8 cellular contexts compared by ENCODE assay signal in the genomic region with DNA sequence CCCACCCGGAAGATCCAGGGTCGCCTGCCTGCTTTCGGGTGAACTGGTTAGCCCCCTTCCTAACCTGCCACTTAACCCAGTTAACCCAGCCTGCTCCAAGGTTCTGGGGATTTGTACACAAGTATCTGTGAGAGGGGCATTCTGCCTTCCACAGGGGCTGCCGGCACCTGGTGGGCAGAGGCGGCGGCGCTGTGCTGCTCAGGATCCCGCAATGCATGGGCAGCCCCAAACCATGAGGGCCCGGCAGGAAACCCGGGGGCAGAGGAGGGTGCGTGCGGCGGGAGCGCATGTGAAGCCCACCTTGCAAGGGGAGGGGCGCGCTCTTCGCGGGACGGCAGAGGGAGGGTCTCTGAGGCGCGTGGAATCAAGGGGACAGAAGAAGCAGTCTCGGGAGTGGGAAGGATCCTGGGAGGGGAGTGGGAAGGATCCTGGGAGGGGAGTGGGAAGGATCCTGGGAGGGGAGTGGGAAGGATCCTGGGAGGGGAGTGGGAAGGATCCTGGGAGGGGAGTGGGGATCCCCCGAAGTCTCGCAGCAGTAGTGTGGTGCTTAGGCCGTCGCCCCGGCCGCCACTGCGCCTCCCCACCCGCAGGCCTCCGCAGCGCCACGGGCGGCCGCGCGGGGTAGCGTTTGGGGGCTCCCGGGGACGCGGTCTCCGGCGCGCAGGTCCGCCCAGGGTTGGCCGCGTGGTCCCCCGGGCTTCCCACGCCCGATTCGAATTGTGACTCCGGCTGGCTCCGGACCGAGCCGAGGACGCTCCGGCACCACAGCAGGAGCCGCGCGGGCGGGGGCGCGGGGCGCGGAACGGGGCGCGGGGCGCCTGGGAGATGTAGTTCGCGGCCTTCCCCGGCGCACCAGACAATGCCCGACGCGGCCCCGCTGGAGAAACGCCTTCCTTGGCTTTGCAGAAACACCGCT. TPM values are rescaled to one million over a fixed set of nuclear protein-coding genes. Genes with fewer than 3 reads are reported as not detected.
A peak's percentile ranks its signal among the peaks of the same experiment; 100 is the strongest.
DNase-seq lines count a peak whose midpoint lies in the region; TF ChIP-seq lines count a peak whose summit lies in the region.

No MANE protein-coding gene starts in this region.

- no peak overlapping the region for H3K27ac ChIP-seq in HL-60 (replicated peaks)
- H3K27ac ChIP-seq in temporal lobe (ENCODE audit: low read depth, low read length) = peak overlapping the region; percentile 45

- peaks cover 12% of the 10 kb centered on the region for H3K27me3 ChIP-seq in HL-60 (ENCODE audit: insufficient read depth, poor library complexity, severe bottlenecking)

- peak overlapping the region; percentile 37 for H3K4me3 ChIP-seq in HL-60 (replicated peaks; ENCODE audit: insufficient read depth, low read length)

- intact Hi-C loops in head of caudate nucleus (cut with DNase I) = loop anchor here (5.0 kb wide), 1 partner anchor 58 kb away; the partner anchor contains the start of gene CRIP2

- peak; percentile 32 for TF ChIP-seq CTCF in HL-60 (IDR thresholded peaks at IDR 0.05; ENCODE audit: insufficient read depth, low read length)

- DNase-seq in NCI-H187 (lab: John Stamatoyannopoulos, UW) (peak; percentile 30 to 54), NCI-H187 treated with DMSO at 0.1 percent for 48 hours (lab: John Stamatoyannopoulos, UW) (no peak), HL-60 (ENCODE audit: low read depth in 1 of 2, low spot score in 1 of 2) (peak; percentile 59 to 66), RPMI7951 (ENCODE audit: low read depth) (peak; percentile 38), head of caudate nucleus (peak; percentile 51 to 91 (median 84)), occipital lobe (lab: John Stamatoyannopoulos, UW) (peak; percentile 78)
- peak; percentile 78 for DNase-seq in activated naive CD4-positive, alpha-beta T cell treated with anti-CD3 and anti-CD28 coated beads, Interleukin-2, amount 50 U/mL, for 16 hours

RNA-seq across cellular contexts. Expression of gene MTA1, which starts 4.9 kb away (rescaled TPM):
- 15.3 and 18.4 TPM in 2 replicates for total RNA-seq in RPMI7951 (2014; rRNA removed; shearing (Covaris generic))
- total RNA-seq in occipital lobe (37.0 TPM), temporal lobe (48.9 TPM)

RNA-seq across cellular contexts. Expression of gene TEX22, which starts 16.4 kb away (rescaled TPM):
- total RNA-seq in RPMI7951 (2014; rRNA removed; shearing (Covaris generic)) = not detected in 2 replicates
- total RNA-seq in occipital lobe (0.31 TPM), temporal lobe (0.25 TPM)

RNA-seq across cellular contexts. Expression of gene CRIP2, which starts 59.9 kb away (rescaled TPM):
- 120 and 146 TPM in 2 replicates for total RNA-seq in RPMI7951 (2014; rRNA removed; shearing (Covaris generic))
- total RNA-seq in occipital lobe = 70.2 TPM
- 94.9 TPM for total RNA-seq in temporal lobe
